8 cellular contexts compared by ENCODE assay signal in the genomic region with DNA sequence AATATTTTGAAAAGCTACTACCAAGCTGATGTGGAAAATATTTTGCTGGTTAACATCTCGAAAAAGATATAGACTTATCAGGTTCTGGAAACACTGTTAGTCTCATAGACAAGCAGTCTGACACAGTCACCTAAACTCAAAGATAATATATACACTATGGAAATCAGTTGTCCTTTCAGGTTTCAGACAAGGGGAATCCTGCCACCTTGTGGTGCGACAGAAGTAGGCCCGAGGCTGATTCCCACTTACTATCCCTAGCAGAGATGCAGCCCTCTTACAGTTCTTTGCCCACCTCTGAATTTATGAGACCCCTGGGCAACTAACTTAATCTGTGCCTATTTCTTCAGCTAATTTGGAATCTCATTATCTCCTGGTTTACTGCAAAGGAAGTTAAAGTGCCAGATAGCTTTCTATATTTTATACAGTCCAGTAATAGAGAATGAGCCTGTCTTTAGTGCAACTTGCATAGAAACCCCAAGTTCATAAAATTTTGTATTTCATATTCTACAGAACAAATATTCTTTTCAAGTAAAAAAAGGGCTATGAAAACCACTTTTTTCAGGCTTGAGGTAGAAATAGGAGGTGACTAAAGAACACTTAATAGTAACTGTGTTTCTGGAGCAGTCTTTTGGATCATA. TPM values are rescaled to one million over a fixed set of nuclear protein-coding genes. Genes with fewer than 3 reads are reported as not detected.
DNase-seq lines count a peak whose midpoint lies in the region; ATAC-seq, FAIRE-seq and TF ChIP-seq lines count a peak whose summit lies in the region.

No MANE protein-coding gene starts in this region.

- intact Hi-C loops in kidney (cut with DNase I), result loop anchor here (5.0 kb wide), 1 partner anchor 376 kb away; no protein-coding TSS in a partner anchor

- no peaks in the 10 kb centered on the region for H3K4me1 ChIP-seq in kidney (ENCODE audit: control insufficient read depth in 1 of 2, insufficient read depth in 1 of 2, low read depth in 1 of 2, low read length in 2 of 2)

- TF ChIP-seq CTCF in WERI-Rb-1 (IDR thresholded peaks at IDR 0.05; ENCODE audit: low read depth, low read length) (peak; percentile 80), cardiac fibroblast (IDR thresholded peaks at IDR 0.05; ENCODE audit: low read depth, low read length) (peak; percentile 90), kidney (IDR thresholded peaks at IDR 0.05; ENCODE audit: borderline replicate concordance, extremely low read depth, insufficient read depth) (peak; percentile 83)

- H3K4me3 ChIP-seq in WERI-Rb-1 (ENCODE audit: low read depth, low read length), result no peak overlapping the region
- H3K4me3 ChIP-seq in cardiac fibroblast (replicated peaks in 1 of 2; ENCODE audit: low read depth in 2 of 2, low read length in 2 of 2), result no peak overlapping the region
- peak overlapping the region in 1 of 2 donors; percentile 3 for H3K4me3 ChIP-seq in kidney (ENCODE audit: low read length in 2 of 2)

- DNase-seq in AG08396 (ENCODE audit: low spot score), result peak; percentile 59
- peak; percentile 63 for DNase-seq in NCI-H2196 treated with DMSO at 0.1 percent for 48 hours (lab: John Stamatoyannopoulos, UW; ENCODE audit: unreplicated experiment)
- peak; percentile 73 for DNase-seq in WERI-Rb-1
- peak; percentile 82 to 84 for DNase-seq in cardiac fibroblast (ENCODE audit: low read depth in 2 of 2)
- no peak for DNase-seq in kidney
- DNase-seq in stimulated activated CD4-positive, alpha-beta T cell treated with anti-CD3 and anti-CD28 coated beads, Interleukin-2, amount 100 ng/mL, for 48 hours, result peak; percentile 45 to 50

- no peaks in the 10 kb centered on the region for H3K9me3 ChIP-seq in WERI-Rb-1 (ENCODE audit: severe bottlenecking)
- H3K9me3 ChIP-seq in kidney (ENCODE audit: control insufficient read depth in 1 of 2, low read length in 2 of 2), result no peaks in the 10 kb centered on the region

- no peak overlapping the region for H3K9ac ChIP-seq in kidney (ENCODE audit: low read length in 2 of 2)

- FAIRE-seq in kidney (lab: Jason Lieb, UNC), result no peak

- no peaks in the 10 kb centered on the region; the same call in 1 of the 2 replicates for H3K36me3 ChIP-seq in WERI-Rb-1
- no peaks in the 10 kb centered on the region for H3K36me3 ChIP-seq in kidney (ENCODE audit: control insufficient read depth in 1 of 2, insufficient read depth in 2 of 2, low read length in 2 of 2)

- H3K27me3 ChIP-seq in WERI-Rb-1 (ENCODE audit: insufficient read depth, low read depth, severe bottlenecking), result no peaks in the 10 kb centered on the region

- H3K27ac ChIP-seq in WERI-Rb-1, result no peak overlapping the region
- no peak overlapping the region for H3K27ac ChIP-seq in kidney (ENCODE audit: low read depth in 2 of 2, low read length in 2 of 2)

- ATAC-seq in GM18870 (IDR thresholded peaks at IDR 0.05; ENCODE audit: unreplicated experiment), result peak; percentile 86
- peak; percentile 89 for ATAC-seq in HG03175 (IDR thresholded peaks at IDR 0.05; ENCODE audit: unreplicated experiment)

RNA-seq across cellular contexts. Expression of gene RAD1, which starts 16.9 kb away (rescaled TPM):
- total RNA-seq in kidney, result 14.8 TPM
- polyA plus RNA-seq in kidney (ENCODE audit: insufficient read depth, low read depth, low replicate concordance), result 15.3 TPM

RNA-seq across cellular contexts. Expression of gene BRIX1, which starts 17.1 kb away (rescaled TPM):
- total RNA-seq in kidney, result 22.9 TPM
- polyA plus RNA-seq in kidney (ENCODE audit: insufficient read depth, low read depth, low replicate concordance), result 23.1 TPM

RNA-seq across cellular contexts. Expression of gene DNAJC21, which starts 31.0 kb away (rescaled TPM):
- total RNA-seq in kidney, result 45.0 TPM
- polyA plus RNA-seq in kidney (ENCODE audit: insufficient read depth, low read depth, low replicate concordance), result 24.5 TPM

RNA-seq across cellular contexts. Expression of gene TTC23L, which starts 59.4 kb away (rescaled TPM):
- 1.7 TPM for total RNA-seq in kidney
- 0.39 TPM for polyA plus RNA-seq in kidney (ENCODE audit: insufficient read depth, low read depth, low replicate concordance)
